In genomic region chr9:81613002-81613750, GRCh38 we compare ENCODE assay signal across 11 cellular contexts.
DNase-seq lines count a peak whose midpoint lies in the region; ATAC-seq, FAIRE-seq and TF ChIP-seq lines count a peak whose summit lies in the region.
"Had no signal": no experiment of that assay in that cellular context is flagged by ENCODE, and none has a peak within 500 bp of the region (broad histone marks: within the 10 kb centered on the region; RNA-seq: fewer than 3 reads in every experiment).

No MANE protein-coding gene starts in this region.

- H2AK9ac ChIP-seq in IMR-90 (replicated peaks; ENCODE audit: low read depth, low read length, poor library complexity) = peak overlapping the region; percentile 21

- H2BK20ac ChIP-seq in IMR-90 (ENCODE audit: low read depth, low read length) = peak overlapping the region; percentile 89

- FAIRE-seq in HepG2 (lab: Jason Lieb, UNC) = no peak

- in situ Hi-C loops in IMR-90 (cut with MboI; ENCODE audit: low sequenced_read_pairs) (no loop called here), HepG2 (cut with HindIII; ENCODE audit: extremely low pct_ligation_motif_present, low pct_unique_long_range_greater_than_20kb) (no loop called here)

- H4K91ac ChIP-seq in IMR-90 (ENCODE audit: insufficient read depth, low read depth, low read length) = peak overlapping the region; percentile 53

- H2BK15ac ChIP-seq in IMR-90 (ENCODE audit: low read depth, low read length) = peak overlapping the region; percentile 46; the same call in 1 of the 3 replicates

- CTCF ChIA-PET in IMR-90 (lab: Yijun Ruan, JAX) = no interaction called here
- CTCF ChIA-PET in HepG2 (lab: Yijun Ruan, JAX; ENCODE audit: low intra/inter-chr PET ratio, low total read pairs) = no interaction called here

- H3K18ac ChIP-seq in IMR-90 (ENCODE audit: low read depth, low read length) = peak overlapping the region; percentile 81

- no peaks in the 10 kb centered on the region for H4K20me1 ChIP-seq in IMR-90 (ENCODE audit: insufficient read depth, low read length)
- no peaks in the 10 kb centered on the region for H4K20me1 ChIP-seq in HepG2 (ENCODE audit: insufficient read depth, low read length)

- H4K8ac ChIP-seq in IMR-90 (ENCODE audit: low read depth in 2 of 2, low read length in 2 of 2) = peak overlapping the region in 1 of 2 experiments; percentile 81; a peak in 2 of 4 replicates

- H3K9me3 ChIP-seq in IMR-90 (ENCODE audit: control insufficient read depth, insufficient read depth, low read length) (no peaks in the 10 kb centered on the region), HepG2 (ENCODE audit: low read length) (no peaks in the 10 kb centered on the region), suprapubic skin (no peaks in the 10 kb centered on the region)

- H3K27me3 ChIP-seq in IMR-90 (ENCODE audit: control insufficient read depth, insufficient read depth, low read length) (no peaks in the 10 kb centered on the region), dorsolateral prefrontal cortex (no peaks in the 10 kb centered on the region), HepG2 (ENCODE audit: control insufficient read depth in 1 of 2, insufficient read depth in 2 of 2, low read length in 2 of 2) (no peaks in the 10 kb centered on the region), suprapubic skin (no peaks in the 10 kb centered on the region)

- H2BK5ac ChIP-seq in IMR-90 (ENCODE audit: low read depth, low read length, poor library complexity, severe bottlenecking) = peak overlapping the region; percentile 90

- no peak for TF ChIP-seq CTCF in IMR-90 (conservative IDR thresholded peaks at IDR 0.05; ENCODE audit: low read depth, low read length)
- TF ChIP-seq CTCF in dorsolateral prefrontal cortex (IDR thresholded peaks at IDR 0.05 in 54 of 56, conservative IDR thresholded peaks at IDR 0.05 in 2 of 56; ENCODE audit: low read depth in 1 of 56, partially characterized antibody in 56 of 56) = no peak
- no peak for TF ChIP-seq CTCF in HepG2 (CRISPR knock-in tag; IDR thresholded peaks at IDR 0.05)
- no peak for TF ChIP-seq CTCF in suprapubic skin (IDR thresholded peaks at IDR 0.05)

- DNase-seq in IMR-90 = peak; percentile 98
- peak in 2 of 10 donors; percentile 24 to 54 for DNase-seq in dorsolateral prefrontal cortex
- DNase-seq in HepG2 (ENCODE audit: low spot score) = no peak
- peak in 1 of 2 donors; percentile 71 for DNase-seq in suprapubic skin (ENCODE audit: low spot score in 2 of 2)
- no peak for DNase-seq in Kasumi-1 (lab: John Stamatoyannopoulos, UW)
- DNase-seq in DMS114 treated with DMSO at 0.1 percent for 48 hours (lab: John Stamatoyannopoulos, UW; ENCODE audit: unreplicated experiment) = no peak
- no peak for DNase-seq in activated T-cell treated with anti-CD3 and anti-CD28 coated beads, Interleukin-2, amount 50 U/mL, for 1 hour
- DNase-seq: GF-D8, kidney glomerular epithelial cell, NCI-H1436 had no signal

- intact Hi-C loops in IMR-90 (cut with micrococcal nuclease) = loop anchor here (1.0 to 5.0 kb wide), 2 partner anchors 74 to 120 kb away; partner anchors contain the start of gene TLE1
- intact Hi-C loops in dorsolateral prefrontal cortex (cut with DNase I) = no loop called here
- intact Hi-C loops in HepG2 (cut with micrococcal nuclease; ENCODE audit: unreplicated experiment) = no loop called here

- no peaks in the 10 kb centered on the region for H3K79me2 ChIP-seq in HepG2 (ENCODE audit: insufficient read depth, low read length)

- POLR2A ChIA-PET in IMR-90 (lab: Charles Lee; ENCODE audit: unreplicated experiment) (interaction anchor here (0.7 kb wide), 1 partner anchor 71 kb away, joined by 7 read pairs; no protein-coding TSS in a partner anchor), HepG2 (lab: Yijun Ruan, JAX) (no interaction called here)

- H3K36me3 ChIP-seq in IMR-90 (ENCODE audit: control insufficient read depth, insufficient read depth, low read length) (peaks cover 37% of the 10 kb centered on the region), HepG2 (replicated peaks in 1 of 2; ENCODE audit: control insufficient read depth in 1 of 2, insufficient read depth in 2 of 2, low read length in 2 of 2) (peaks cover 15 to 71% of the 10 kb centered on the region in 2 experiments), suprapubic skin (peaks cover 30% of the 10 kb centered on the region)

- H3K79me1 ChIP-seq in IMR-90 (ENCODE audit: low read depth in 1 of 2, low read length in 2 of 2) = peaks cover 4 to 17% of the 10 kb centered on the region in 2 experiments; a peak in 2 of 4 replicates

- H3K27ac ChIP-seq in IMR-90 (ENCODE audit: insufficient read depth, low read length) (peak overlapping the region; percentile 96), dorsolateral prefrontal cortex (peak overlapping the region in 39 of 59 donors; percentile 8 to 83 (median 51)), HepG2 (ENCODE audit: extremely low read length, insufficient read depth, low read length) (no peak overlapping the region), suprapubic skin (peak overlapping the region; percentile 62)

- BruUV-seq in IMR-90 (replicated peaks; lab: Mats Ljungman, UMichigan) (no TSS peak), HepG2 (replicated peaks; lab: Mats Ljungman, UMichigan) (no TSS peak)

- H2AFZ ChIP-seq in IMR-90 (replicated peaks; ENCODE audit: low read length, poor library complexity) = peak overlapping the region; percentile 83
- no peak overlapping the region for H2AFZ ChIP-seq in HepG2 (ENCODE audit: low read length)

- peak overlapping the region; percentile 60 for H4K5ac ChIP-seq in IMR-90 (ENCODE audit: low read depth, low read length)

- H3K9ac ChIP-seq in IMR-90 (ENCODE audit: low read depth, low read length) (peak overlapping the region; percentile 41; the same call in 1 of the 2 replicates), HepG2 (ENCODE audit: insufficient read depth, low read depth, low read length) (no peak overlapping the region)

- H3K4me3 ChIP-seq in IMR-90 (ENCODE audit: insufficient read depth, low read depth, low read length) (peak overlapping the region; percentile 4; the same call in 1 of the 2 replicates), dorsolateral prefrontal cortex (no peak overlapping the region), HepG2 (replicated peaks in 1 of 3; ENCODE audit: insufficient read depth in 1 of 3, low read depth in 2 of 3, low read length in 3 of 3) (no peak overlapping the region), suprapubic skin (no peak overlapping the region)

- peak overlapping the region; percentile 30 for H3K14ac ChIP-seq in IMR-90 (replicated peaks; ENCODE audit: low read depth, low read length)

- no peak for TF ChIP-seq POLR2A in IMR-90 (IDR thresholded peaks at IDR 0.05; ENCODE audit: low read depth, low read length)
- TF ChIP-seq POLR2A in HepG2 (IDR thresholded peaks at IDR 0.05; ENCODE audit: insufficient read depth in 1 of 2, low read depth in 2 of 2, low read length in 2 of 2) = no peak
- no peak for TF ChIP-seq POLR2A in suprapubic skin (IDR thresholded peaks at IDR 0.05)

- H3K56ac ChIP-seq in IMR-90 (ENCODE audit: extremely low read depth, insufficient read depth, low read length) = peak overlapping the region; percentile 23; the same call in 1 of the 2 replicates

- WGBS in IMR-90 (ENCODE audit: extremely low coverage in 2 of 2, insufficient read length in 1 of 2), 2 experiments = 30% methylated on average over 3 of the region's 21 CpGs; no CpG with 5 or more reads in 1 of the 2 experiments
- WGBS in HepG2 (ENCODE audit: low lambda C conversion rate) = 95% methylated on average over 21 of the region's 21 CpGs
- 55% methylated on average over 21 of the region's 21 CpGs for whole genome bisulfite sequencing in suprapubic skin

- ATAC-seq in IMR-90 (ENCODE audit: low read depth) (peak; percentile 89), HepG2 (no peak), GM21529 (IDR thresholded peaks at IDR 0.05; ENCODE audit: unreplicated experiment) (no peak)

- TF ChIP-seq RAD21 in IMR-90 (IDR thresholded peaks at IDR 0.05; ENCODE audit: low read length) = 0 out of 2 replicates have a peak, but pooled peaks have one; percentile 1
- no peak for TF ChIP-seq RAD21 in HepG2 (CRISPR knock-in tag; IDR thresholded peaks at IDR 0.05)

- H3K23ac ChIP-seq in IMR-90 (ENCODE audit: low read depth, low read length) = peak overlapping the region; percentile 86

- peaks cover 7% of the 10 kb centered on the region; the same call in 1 of the 2 replicates for H3K9me1 ChIP-seq in IMR-90 (ENCODE audit: insufficient read depth, low read length)

- TF ChIP-seq EP300 in HepG2 (IDR thresholded peaks at IDR 0.05; ENCODE audit: low read depth in 2 of 2, low read length in 2 of 2) (no peak), HepG2 (CRISPR knock-in tag; IDR thresholded peaks at IDR 0.05; ENCODE audit: borderline replicate concordance) (no peak), suprapubic skin (IDR thresholded peaks at IDR 0.05) (no peak)

- H3K4ac ChIP-seq in IMR-90 (ENCODE audit: low read depth, low read length) = peak overlapping the region; percentile 81

- peak overlapping the region; percentile 86 for H2BK120ac ChIP-seq in IMR-90 (ENCODE audit: low read depth, low read length)

- H2AK5ac ChIP-seq in IMR-90 (ENCODE audit: low read depth, low read length) = peak overlapping the region; percentile 33; the same call in 1 of the 2 replicates

- H3K4me1 ChIP-seq in IMR-90 (ENCODE audit: control insufficient read depth, insufficient read depth, low read length) = peaks cover 16% of the 10 kb centered on the region
- H3K4me1 ChIP-seq in HepG2 (ENCODE audit: insufficient read depth, low read length) = peaks cover 63% of the 10 kb centered on the region
- H3K4me1 ChIP-seq in suprapubic skin = peaks cover 5% of the 10 kb centered on the region

- H3K4me2 ChIP-seq in IMR-90 (ENCODE audit: low read depth, low read length) (peak overlapping the region; percentile 79), HepG2 (ENCODE audit: low read depth, low read length) (no peak overlapping the region)

- dilution Hi-C loops in IMR-90 (cut with HindIII; ENCODE audit: low sequenced_read_pairs, unreplicated experiment) = no loop called here

TF ChIP-seq in IMR-90, 13 proteins besides CTCF, POLR2A, EP300 and RAD21 (continues in another document):
- TF ChIP-seq FOS (IDR thresholded peaks at IDR 0.05; ENCODE audit: low read depth, low read length) (0 out of 2 replicates have a peak, but pooled peaks have one; percentile 10), MAZ (IDR thresholded peaks at IDR 0.05; ENCODE audit: borderline replicate concordance, low read depth, low read length) (peak; percentile 43; the same call in 1 of the 2 replicates)

TF ChIP-seq in HepG2, 621 proteins besides CTCF, POLR2A, EP300 and RAD21 (continues in another document):
- TF ChIP-seq ATF3 (CRISPR knock-in tag; IDR thresholded peaks at IDR 0.05) (no peak), CEBPB (IDR thresholded peaks at IDR 0.05; ENCODE audit: borderline replicate concordance, low read depth, low read length) (peak; percentile 28; the same call in 1 of the 2 replicates), WIZ (CRISPR knock-in tag; IDR thresholded peaks at IDR 0.05) (no peak)
